Comparison of ENCODE assay signal across 9 cellular contexts in genomic region chr3:53804697-53805462, GRCh38. TPM values are rescaled to one million over a fixed set of nuclear protein-coding genes. Genes with fewer than 3 reads are reported as not detected.
A peak's percentile ranks its signal among the peaks of the same experiment; 100 is the strongest.
DNase-seq lines count a peak whose midpoint lies in the region; ATAC-seq and TF ChIP-seq lines count a peak whose summit lies in the region.
"Had no signal": no experiment of that assay in that cellular context is flagged by ENCODE, and none has a peak within 500 bp of the region (broad histone marks: within the 10 kb centered on the region; RNA-seq: fewer than 3 reads in every experiment).

No MANE protein-coding gene starts in this region.

- H3K27me3 Mint-ChIP-seq in activated CD8-positive, alpha-beta memory T cell treated with anti-CD3 and anti-CD28 coated beads, Interleukin-2, amount 10 ng/mL, durations not matched to agents 7 days and 5 days, result no peaks in the 10 kb centered on the region

- H3K27ac ChIP-seq in foreskin keratinocyte, result no peak overlapping the region
- H3K27ac ChIP-seq: SK-N-MC had no signal

- H3K4me1 Mint-ChIP-seq in activated CD8-positive, alpha-beta memory T cell treated with anti-CD3 and anti-CD28 coated beads, Interleukin-2, amount 10 ng/mL, durations not matched to agents 7 days and 5 days, result no peaks in the 10 kb centered on the region

- no peak for TF ChIP-seq CTCF in AG09309 (IDR thresholded peaks at IDR 0.05; ENCODE audit: control insufficient read depth, insufficient read depth, low read depth, low read length, missing control alignments)
- TF ChIP-seq CTCF in foreskin keratinocyte (conservative IDR thresholded peaks at IDR 0.05), result no peak

- H3K4me3 ChIP-seq in AG09309 (ENCODE audit: control insufficient read depth, low read depth, low read length), result no peak overlapping the region
- H3K4me3 ChIP-seq: SK-N-MC had no signal

- H3K4me1 ChIP-seq in foreskin keratinocyte, result no peaks in the 10 kb centered on the region

- H3K27me3 ChIP-seq in foreskin keratinocyte, result no peaks in the 10 kb centered on the region

- no peak overlapping the region for H3K4me3 Mint-ChIP-seq in activated CD8-positive, alpha-beta memory T cell treated with anti-CD3 and anti-CD28 coated beads, Interleukin-2, amount 10 ng/mL, durations not matched to agents 7 days and 5 days

- no peaks in the 10 kb centered on the region for H3K9me3 Mint-ChIP-seq in activated CD8-positive, alpha-beta memory T cell treated with anti-CD3 and anti-CD28 coated beads, Interleukin-2, amount 10 ng/mL, durations not matched to agents 7 days and 5 days (ENCODE audit: low read depth)

- in situ Hi-C loops in G401 (cut with HindIII; ENCODE audit: low sequenced_read_pairs), result no loop called here

- H3K36me3 Mint-ChIP-seq in activated CD8-positive, alpha-beta memory T cell treated with anti-CD3 and anti-CD28 coated beads, Interleukin-2, amount 10 ng/mL, durations not matched to agents 7 days and 5 days, result no peaks in the 10 kb centered on the region

- no peak overlapping the region for H3K27ac Mint-ChIP-seq in activated CD8-positive, alpha-beta memory T cell treated with anti-CD3 and anti-CD28 coated beads, Interleukin-2, amount 10 ng/mL, durations not matched to agents 7 days and 5 days

- ATAC-seq in GM21515 (IDR thresholded peaks at IDR 0.05; ENCODE audit: unreplicated experiment), result peak; percentile 61
- ATAC-seq in foreskin keratinocyte, result peak; percentile 94
- no peak for ATAC-seq in GM21381 (IDR thresholded peaks at IDR 0.05; ENCODE audit: unreplicated experiment)
- no peak for ATAC-seq in activated CD8-positive, alpha-beta memory T cell treated with anti-CD3 and anti-CD28 coated beads, Interleukin-2, amount 10 ng/mL, durations not matched to agents 7 days and 5 days

- DNase-seq in AG09309 (ENCODE audit: low read depth), result peak; percentile 25
- peak; percentile 68 for DNase-seq in LHCN-M2 (ENCODE audit: low read depth)
- DNase-seq in foreskin keratinocyte, result peak; percentile 21 to 64
- DNase-seq in activated CD8-positive, alpha-beta memory T cell treated with anti-CD3 and anti-CD28 coated beads, Interleukin-2, amount 10 ng/mL, durations not matched to agents 7 days and 5 days, result no peak
- DNase-seq in G401 (ENCODE audit: low spot score), result no peak
- DNase-seq in UCSD-AML1 (lab: John Stamatoyannopoulos, UW; ENCODE audit: unreplicated experiment), result no peak

- CTCF ChIA-PET in activated CD8-positive, alpha-beta memory T cell treated with anti-CD3 and anti-CD28 coated beads, Interleukin-2, amount 10 ng/mL, durations not matched to agents 7 days and 5 days (lab: Charles Lee), result no interaction called here

RNA-seq across cellular contexts. Expression of gene CHDH, which starts 41.3 kb away (rescaled TPM):
- total RNA-seq in LHCN-M2 (2014; rRNA removed), result under 0.01 TPM in 2 replicates
- polyA plus RNA-seq in LHCN-M2 (2012), result not detected
- 0.03 and 0.07 TPM in 2 replicates for total RNA-seq in foreskin keratinocyte
- 0.01 and 0.02 TPM in 2 replicates for polyA plus RNA-seq in foreskin keratinocyte
- 1 to 10 TPM in 1 of 2 experiments, under 1 TPM in 1; 0.53 to 1.0 TPM for total RNA-seq in activated CD8-positive, alpha-beta memory T cell treated with anti-CD3 and anti-CD28 coated beads, Interleukin-2, amount 10 ng/mL, durations not matched to agents 7 days and 5 days
- 5.6 and 7.9 TPM in 2 replicates for total RNA-seq in G401 (2014; rRNA removed; shearing (Covaris generic))

RNA-seq across cellular contexts. Expression of gene IL17RB, which starts 41.5 kb away (rescaled TPM):
- not detected in 2 replicates for total RNA-seq in LHCN-M2 (2014; rRNA removed)
- 0.98 TPM for polyA plus RNA-seq in LHCN-M2 (2012)
- total RNA-seq in foreskin keratinocyte, result not detected in 2 replicates
- polyA plus RNA-seq in foreskin keratinocyte, result 0.03 TPM in 1 of 2 replicates, not detected in the other
- 1 to 10 TPM; 2.4 to 7.0 TPM for total RNA-seq in activated CD8-positive, alpha-beta memory T cell treated with anti-CD3 and anti-CD28 coated beads, Interleukin-2, amount 10 ng/mL, durations not matched to agents 7 days and 5 days
- 0.12 and 0.54 TPM in 2 replicates for total RNA-seq in G401 (2014; rRNA removed; shearing (Covaris generic))

Comparison
In these comparisons a context has a peak if more than half of its experiments do, and no peak if none do; other contexts are left out.
1. DNase-seq: peak in AG09309 (single experiment), LHCN-M2 (single experiment) and foreskin keratinocyte (2 of 2); none in activated CD8-positive, alpha-beta memory T cell treated with anti-CD3 and anti-CD28 coated beads, Interleukin-2, amount 10 ng/mL, durations not matched to agents 7 days and 5 days (single experiment), G401 (single experiment) and UCSD-AML1 (single experiment).
2. ATAC-seq: peak in GM21515 (single experiment) and foreskin keratinocyte (single experiment); none in GM21381 (single experiment) and activated CD8-positive, alpha-beta memory T cell treated with anti-CD3 and anti-CD28 coated beads, Interleukin-2, amount 10 ng/mL, durations not matched to agents 7 days and 5 days (single experiment).